Comparison of ENCODE assay signal across 17 cellular contexts in the genomic region with DNA sequence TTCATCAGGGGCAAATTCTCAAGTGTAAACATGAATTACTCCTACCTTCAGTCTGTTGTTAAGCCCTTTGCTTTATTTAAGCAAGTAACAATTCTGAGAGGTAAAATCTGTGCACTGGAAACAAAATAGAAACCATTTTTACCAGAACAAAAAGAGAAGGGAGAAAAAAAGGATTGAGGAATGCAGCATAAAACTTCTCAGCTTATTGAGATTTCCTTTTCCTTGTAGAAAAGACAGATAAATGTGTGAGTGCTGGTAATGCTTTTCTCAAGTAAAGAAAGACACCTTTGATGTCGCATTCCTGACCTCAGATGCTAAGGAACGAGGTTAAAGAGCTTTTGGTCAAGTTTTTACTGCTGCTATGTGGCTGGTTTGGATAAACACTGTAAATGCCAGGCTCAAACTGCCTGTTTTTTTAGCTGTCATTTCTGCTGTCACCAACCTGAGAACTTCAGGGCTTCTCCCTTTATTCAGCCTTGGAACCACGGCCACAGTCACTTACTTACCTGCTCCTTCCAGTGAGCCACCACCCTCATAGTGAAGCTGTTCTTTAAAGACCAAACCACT.
A peak's percentile ranks its signal among the peaks of the same experiment; 100 is the strongest.
DNase-seq lines count a peak whose midpoint lies in the region; ATAC-seq and TF ChIP-seq lines count a peak whose summit lies in the region.
"Had no signal": no experiment of that assay in that cellular context is flagged by ENCODE, and none has a peak within 500 bp of the region (broad histone marks: within the 10 kb centered on the region; RNA-seq: fewer than 3 reads in every experiment).

No MANE protein-coding gene starts in this region.

- ATAC-seq in GM18909 (IDR thresholded peaks at IDR 0.05; ENCODE audit: poor library complexity, unreplicated experiment): no peak
- ATAC-seq: A549; stimulated activated naive B cell treated with anti-CD40 and anti-IgM and Interleukin-4, amounts not matched to agents 10 μg/mL and 1 μg/mL and 100 μg/mL, for 72 hours had no signal

- no peaks in the 10 kb centered on the region for H3K9me3 Mint-ChIP-seq in Caco-2 (ENCODE audit: unreplicated experiment)
- H3K9me3 Mint-ChIP-seq: CD4-positive, alpha-beta memory T cell; stimulated activated naive B cell treated with anti-CD40 and anti-IgM and Interleukin-4, amounts not matched to agents 10 μg/mL and 1 μg/mL and 100 μg/mL, for 72 hours had no signal

- H3K4me3 Mint-ChIP-seq in Caco-2 (ENCODE audit: unreplicated experiment): peak overlapping the region; percentile 29
- H3K4me3 Mint-ChIP-seq: activated naive CD8-positive, alpha-beta T cell; CD4-positive, alpha-beta memory T cell; stimulated activated naive B cell treated with anti-CD40 and anti-IgM and Interleukin-4, amounts not matched to agents 10 μg/mL and 1 μg/mL and 100 μg/mL, for 72 hours had no signal

- peaks cover 64% of the 10 kb centered on the region for H3K4me1 ChIP-seq in Caco-2
- H3K4me1 ChIP-seq: A549 had no signal

- TF ChIP-seq CTCF in Caco-2 (IDR thresholded peaks at IDR 0.05; ENCODE audit: insufficient read depth in 1 of 2, low read depth in 1 of 2, low read length in 1 of 2, severe bottlenecking in 1 of 2, unreplicated experiment in 1 of 2) (no peak), WERI-Rb-1 (IDR thresholded peaks at IDR 0.05; ENCODE audit: low read depth, low read length) (no peak)

- peak overlapping the region; percentile 21 for H3K27ac Mint-ChIP-seq in Caco-2 (ENCODE audit: unreplicated experiment)
- H3K27ac Mint-ChIP-seq: activated naive CD8-positive, alpha-beta T cell; CD4-positive, alpha-beta memory T cell; stimulated activated naive B cell treated with anti-CD40 and anti-IgM and Interleukin-4, amounts not matched to agents 10 μg/mL and 1 μg/mL and 100 μg/mL, for 72 hours had no signal

- no peak overlapping the region for H3K4me3 ChIP-seq in Caco-2 (ENCODE audit: low read depth, low read length)
- peak overlapping the region; percentile 30 for H3K4me3 ChIP-seq in WERI-Rb-1 (ENCODE audit: low read depth, low read length)
- H3K4me3 ChIP-seq: A549 had no signal

- DNase-seq in Caco-2 (peak; percentile 41 to 44), WERI-Rb-1 (peak; percentile 25), islet precursor cell (peak; percentile 64), retina (peak; percentile 24), HUDEP-2 (lab: John Stamatoyannopoulos, UW; ENCODE audit: unreplicated experiment in 76 of 76) (no peak), NCI-H1092 (lab: John Stamatoyannopoulos, UW) (no peak), SKM-1 (lab: John Stamatoyannopoulos, UW; ENCODE audit: unreplicated experiment) (no peak)
- DNase-seq: activated CD4-positive, alpha-beta T cell treated with anti-CD3 and anti-CD28 coated beads for 1 hour; CD4-positive, alpha-beta memory T cell; NCI-H187; NCI-H526 treated with DMSO at 0.1 percent for 48 hours; RPMI8226; small intestine; stimulated activated naive B cell treated with anti-CD40 and anti-IgM and Interleukin-4, amounts not matched to agents 10 μg/mL and 1 μg/mL and 100 μg/mL, for 72 hours had no signal

- H3K9me3 ChIP-seq in Caco-2 (no peaks in the 10 kb centered on the region), WERI-Rb-1 (ENCODE audit: severe bottlenecking) (no peaks in the 10 kb centered on the region)
- H3K9me3 ChIP-seq: A549 had no signal

- H3K36me3 ChIP-seq in Caco-2 (ENCODE audit: control insufficient read depth, insufficient read depth, low read length): no peaks in the 10 kb centered on the region
- H3K36me3 ChIP-seq in WERI-Rb-1: no peaks in the 10 kb centered on the region

- peaks cover 36% of the 10 kb centered on the region for H3K4me1 Mint-ChIP-seq in Caco-2 (ENCODE audit: low read depth, unreplicated experiment)
- H3K4me1 Mint-ChIP-seq: stimulated activated naive B cell treated with anti-CD40 and anti-IgM and Interleukin-4, amounts not matched to agents 10 μg/mL and 1 μg/mL and 100 μg/mL, for 72 hours had no signal

- no TSS peak for BruUV-seq in Caco-2 (replicated peaks; lab: Mats Ljungman, UMichigan)

- no peaks in the 10 kb centered on the region for H3K36me3 Mint-ChIP-seq in Caco-2 (ENCODE audit: insufficient read depth, unreplicated experiment)
- H3K36me3 Mint-ChIP-seq: activated naive CD8-positive, alpha-beta T cell; CD4-positive, alpha-beta memory T cell; stimulated activated naive B cell treated with anti-CD40 and anti-IgM and Interleukin-4, amounts not matched to agents 10 μg/mL and 1 μg/mL and 100 μg/mL, for 72 hours had no signal

- CTCF ChIA-PET in Caco-2 (lab: Charles Lee): interaction anchor here (0.8 to 1.6 kb wide), 5 partner anchors 16 to 133 kb away, joined by 3 to 9 read pairs (median 4); no protein-coding TSS in a partner anchor

- no peaks in the 10 kb centered on the region for H3K27me3 Mint-ChIP-seq in Caco-2 (ENCODE audit: insufficient read depth, unreplicated experiment)

- H3K27me3 ChIP-seq in Caco-2 (replicated peaks; ENCODE audit: control insufficient read depth, insufficient read depth, low read length) (no peaks in the 10 kb centered on the region), WERI-Rb-1 (ENCODE audit: insufficient read depth, low read depth, severe bottlenecking) (no peaks in the 10 kb centered on the region)

- POLR2A ChIA-PET in Caco-2 (lab: Charles Lee): interaction anchor here (0.7 kb wide), 1 partner anchor 10 kb away, joined by 3 read pairs; no protein-coding TSS in a partner anchor

- intact Hi-C loops in Caco-2 (cut with micrococcal nuclease; ENCODE audit: unreplicated experiment): loop anchor here (2.0 to 5.0 kb wide), 2 partner anchors 42 to 44 kb away; no protein-coding TSS in a partner anchor

- H3K27ac ChIP-seq in WERI-Rb-1: peak overlapping the region; percentile 81
- H3K27ac ChIP-seq: A549 had no signal

Comparison
In these comparisons a context has a peak if more than half of its experiments do, and no peak if none do; other contexts are left out.
1. DNase-seq: peak in Caco-2 (2 of 2), WERI-Rb-1 (single experiment), islet precursor cell (single experiment) and retina (single experiment); none in HUDEP-2 (0 of 76), NCI-H1092 (single experiment) and SKM-1 (single experiment).